Comparison of ENCODE assay signal across 8 cellular contexts in the genomic region with DNA sequence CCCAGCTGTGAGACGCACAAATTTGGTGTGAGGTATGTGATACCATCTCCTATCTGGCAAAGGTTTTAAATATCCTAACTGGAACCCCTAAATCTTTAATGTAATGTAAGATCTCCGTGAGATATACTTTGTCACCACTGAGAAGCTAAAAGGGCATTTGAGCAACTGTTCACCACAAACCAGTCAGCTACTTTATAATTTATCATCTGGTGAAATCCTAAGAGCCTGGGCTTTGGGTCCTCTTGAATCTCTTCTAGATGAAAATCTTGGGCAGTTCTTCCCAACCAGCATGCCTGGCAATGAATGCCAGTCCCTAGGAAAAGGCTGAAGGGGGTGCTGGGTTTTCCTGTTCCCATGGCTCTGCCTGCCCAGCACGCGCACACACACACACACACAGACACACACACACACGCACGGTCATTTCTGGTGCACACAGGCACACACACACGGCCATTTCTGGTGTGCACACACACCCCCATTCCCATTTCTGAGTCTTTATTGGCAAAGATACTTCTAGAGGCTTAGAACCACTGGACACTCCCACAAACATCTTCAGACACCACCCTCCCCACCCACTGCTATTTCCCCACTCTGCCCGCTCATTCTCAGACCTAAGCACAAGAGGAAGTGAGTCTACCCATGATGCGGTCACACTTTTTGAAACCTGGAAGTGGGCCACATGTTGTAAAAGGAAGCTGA.
A peak's percentile ranks its signal among the peaks of the same experiment; 100 is the strongest.
DNase-seq lines count a peak whose midpoint lies in the region; ATAC-seq and TF ChIP-seq lines count a peak whose summit lies in the region.

No MANE protein-coding gene starts in this region.

- 45% methylated on average over 9 of the region's 9 CpGs for whole genome bisulfite sequencing in esophagus muscularis mucosa
- 23 to 26% methylated on average over 8 to 9 of the region's 9 CpGs for WGBS in upper lobe of left lung, 2 donors

- intact Hi-C loops in esophagus muscularis mucosa (cut with DNase I) (no loop called here), posterior vena cava (cut with DNase I) (loop anchor here in 1 of 2 donors (10.0 kb wide), 1 partner anchor 55 kb away; no protein-coding TSS in a partner anchor)

- H3K36me3 ChIP-seq in esophagus muscularis mucosa (no peaks in the 10 kb centered on the region), upper lobe of left lung (no peaks in the 10 kb centered on the region)

- ATAC-seq in HG02759 (IDR thresholded peaks at IDR 0.05; ENCODE audit: unreplicated experiment) = peak; percentile 61
- ATAC-seq in upper lobe of left lung (ENCODE audit: low FRiP score in 2 of 2) = peak; percentile 95 to 97

- in situ Hi-C loops in GM13976 (cut with MboI; ENCODE audit: low sequenced_read_pairs, unreplicated experiment) = no loop called here

- peaks cover 29 to 68% (median 49%) of the 10 kb centered on the region in 4 donors for H3K4me1 ChIP-seq in esophagus muscularis mucosa
- H3K4me1 ChIP-seq in upper lobe of left lung = peaks cover 23 to 36% (median 32%) of the 10 kb centered on the region in 4 donors

- POLR2A ChIA-PET in HEK293T (lab: Yijun Ruan, JAX) = interaction anchor here (1.1 kb wide), 1 partner anchor 139 kb away, joined by 3 read pairs; no protein-coding TSS in a partner anchor

- H3K9me3 ChIP-seq in esophagus muscularis mucosa (no peaks in the 10 kb centered on the region), upper lobe of left lung (no peaks in the 10 kb centered on the region)

- TF ChIP-seq EP300 in esophagus muscularis mucosa (IDR thresholded peaks at IDR 0.05) (no peak), upper lobe of left lung (IDR thresholded peaks at IDR 0.05) (peak in 1 of 4 donors; percentile 64)

- no peak for TF ChIP-seq CTCF in GM13976 (IDR thresholded peaks at IDR 0.05; ENCODE audit: borderline replicate concordance, control extremely low read depth, extremely low read depth, insufficient read depth, missing control alignments)
- no peak for TF ChIP-seq CTCF in esophagus muscularis mucosa (IDR thresholded peaks at IDR 0.05)
- TF ChIP-seq CTCF in upper lobe of left lung (IDR thresholded peaks at IDR 0.05) = no peak

- no peak overlapping the region for H3K4me3 ChIP-seq in esophagus muscularis mucosa
- peak overlapping the region in 2 of 4 donors; percentile 23 to 27 for H3K4me3 ChIP-seq in upper lobe of left lung

- peak overlapping the region; percentile 28 to 52 (median 44) for H3K27ac ChIP-seq in esophagus muscularis mucosa (replicated peaks in 1 of 4)
- H3K27ac ChIP-seq in upper lobe of left lung = peak overlapping the region; percentile 59 to 72 (median 64)

- H3K27me3 ChIP-seq in esophagus muscularis mucosa (no peaks in the 10 kb centered on the region), upper lobe of left lung (no peaks in the 10 kb centered on the region)

- CTCF ChIA-PET in HEK293T (lab: Yijun Ruan, JAX) = no interaction called here

- DNase-seq in GM13976 (ENCODE audit: low spot score) (peak; percentile 63), NOMO-1 treated with dmso at 0.1 percent for 144 hours (lab: John Stamatoyannopoulos, UW; ENCODE audit: unreplicated experiment) (peak; percentile 96), esophagus muscularis mucosa (ENCODE audit: extremely low spot score) (no peak), posterior vena cava (ENCODE audit: low spot score) (peak; percentile 88), upper lobe of left lung (peak in 1 of 2 donors; percentile 92), HEK293T (ENCODE audit: extremely low spot score) (no peak)
- peak; percentile 72 for DNase-seq in activated CD8-positive, alpha-beta memory T cell treated with anti-CD3 and anti-CD28 coated beads, Interleukin-2, amount 50 U/mL, for 48 hours

- no peak for TF ChIP-seq POLR2A in esophagus muscularis mucosa (IDR thresholded peaks at IDR 0.05; ENCODE audit: low read depth)
- TF ChIP-seq POLR2A in upper lobe of left lung (IDR thresholded peaks at IDR 0.05) = no peak

TF ChIP-seq in HEK293T, 16 proteins besides CTCF, POLR2A, EP300 and RAD21:
- TF ChIP-seq CTBP1 (IDR thresholded peaks at IDR 0.05; ENCODE audit: borderline replicate concordance) = no peak
- TF ChIP-seq HDGF (IDR thresholded peaks at IDR 0.05; ENCODE audit: borderline replicate concordance) = no peak
- no peak for TF ChIP-seq ZNF384 (IDR thresholded peaks at IDR 0.05)
- TF ChIP-seq SUZ12 (IDR thresholded peaks at IDR 0.05) = no peak
- no peak for TF ChIP-seq FOXK2 (IDR thresholded peaks at IDR 0.05)
- TF ChIP-seq BHLHE40 (IDR thresholded peaks at IDR 0.05; ENCODE audit: borderline replicate concordance) = no peak
- TF ChIP-seq SP1 (IDR thresholded peaks at IDR 0.05) = no peak
- no peak for TF ChIP-seq LEF1 (IDR thresholded peaks at IDR 0.05; ENCODE audit: borderline replicate concordance)
- TF ChIP-seq NFRKB (IDR thresholded peaks at IDR 0.05) = no peak
- TF ChIP-seq FOXA1 (IDR thresholded peaks at IDR 0.05) = no peak
- TF ChIP-seq ELF4 (IDR thresholded peaks at IDR 0.05) = no peak
- TF ChIP-seq, protein P1, sequence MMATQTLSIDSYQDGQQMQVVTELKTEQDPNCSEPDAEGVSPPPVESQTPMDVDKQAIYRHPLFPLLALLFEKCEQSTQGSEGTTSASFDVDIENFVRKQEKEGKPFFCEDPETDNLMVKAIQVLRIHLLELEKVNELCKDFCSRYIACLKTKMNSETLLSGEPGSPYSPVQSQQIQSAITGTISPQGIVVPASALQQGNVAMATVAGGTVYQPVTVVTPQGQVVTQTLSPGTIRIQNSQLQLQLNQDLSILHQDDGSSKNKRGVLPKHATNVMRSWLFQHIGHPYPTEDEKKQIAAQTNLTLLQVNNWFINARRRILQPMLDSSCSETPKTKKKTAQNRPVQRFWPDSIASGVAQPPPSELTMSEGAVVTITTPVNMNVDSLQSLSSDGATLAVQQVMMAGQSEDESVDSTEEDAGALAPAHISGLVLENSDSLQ (IDR thresholded peaks at IDR 0.05) = no peak
- TF ChIP-seq TARDBP (IDR thresholded peaks at IDR 0.05) = no peak
- TF ChIP-seq FOXM1 (IDR thresholded peaks at IDR 0.05; ENCODE audit: borderline replicate concordance) = no peak
- no peak for TF ChIP-seq ARNT (IDR thresholded peaks at IDR 0.05)
TF ChIP-seq in HEK293T: peak in this region for 0.

Comparison
In these comparisons a context has a peak if more than half of its experiments do, and no peak if none do; other contexts are left out.
1. DNase-seq: peak in GM13976 (single experiment), NOMO-1 treated with dmso at 0.1 percent for 144 hours (single experiment), activated CD8-positive, alpha-beta memory T cell treated with anti-CD3 and anti-CD28 coated beads, Interleukin-2, amount 50 U/mL, for 48 hours (single experiment) and posterior vena cava (single experiment); none in esophagus muscularis mucosa (single experiment) and HEK293T (single experiment).